In the genomic region with DNA sequence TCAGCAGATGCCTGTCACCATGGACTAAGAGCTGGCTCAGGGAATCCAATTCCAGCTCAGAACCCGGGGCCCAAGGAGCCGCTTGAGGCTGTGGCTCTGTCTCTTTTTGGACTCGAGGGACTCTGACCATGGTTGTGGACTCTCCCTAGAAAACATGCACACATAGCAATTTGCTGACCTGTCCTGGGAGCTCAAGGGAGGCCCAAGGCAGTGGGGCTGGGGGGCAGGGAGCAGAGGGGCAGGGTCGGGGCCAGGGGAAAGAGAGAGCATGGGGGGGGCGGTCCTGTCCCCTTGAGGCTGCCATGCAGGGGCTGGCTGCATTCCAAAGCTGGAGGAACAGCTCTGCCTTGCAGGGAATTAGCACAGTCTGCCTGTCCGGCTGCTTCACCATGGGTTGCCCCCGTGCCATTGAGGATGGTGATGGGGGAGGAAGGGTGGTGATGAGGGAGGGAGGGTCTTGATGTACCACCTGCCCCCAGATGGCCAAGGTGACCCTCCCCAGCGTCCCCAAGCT, we compare ENCODE assay signal across 19 cellular contexts.
DNase-seq lines count a peak whose midpoint lies in the region; ATAC-seq, FAIRE-seq and TF ChIP-seq lines count a peak whose summit lies in the region.
"Had no signal": no experiment of that assay in that cellular context is flagged by ENCODE, and none has a peak within 500 bp of the region (broad histone marks: within the 10 kb centered on the region; RNA-seq: fewer than 3 reads in every experiment).

No MANE protein-coding gene starts in this region.

- no peak overlapping the region for H3K4me3 ChIP-seq in right lobe of liver
- no peak overlapping the region for H3K4me3 ChIP-seq in HepG2 (replicated peaks in 1 of 3; ENCODE audit: insufficient read depth in 1 of 3, low read depth in 2 of 3, low read length in 3 of 3)
- H3K4me3 ChIP-seq in lung = no peak overlapping the region
- H3K4me3 ChIP-seq in aorta (ENCODE audit: low read length in 2 of 2) = no peak overlapping the region
- H3K4me3 ChIP-seq in smooth muscle cell = no peak overlapping the region
- H3K4me3 ChIP-seq: adrenal gland, skin epidermis had no signal

- peaks cover 36% of the 10 kb centered on the region for H3K27me3 Mint-ChIP-seq in WTC11 (ENCODE audit: low read depth)

- no peak for TF ChIP-seq POLR2A in right lobe of liver (IDR thresholded peaks at IDR 0.05)
- TF ChIP-seq POLR2A in HepG2 (IDR thresholded peaks at IDR 0.05; ENCODE audit: insufficient read depth in 1 of 2, low read depth in 2 of 2, low read length in 2 of 2) = no peak

- no peak overlapping the region for H3K4me3 Mint-ChIP-seq in WTC11
- H3K4me3 Mint-ChIP-seq: activated T-cell treated with anti-CD3 and anti-CD28 coated beads, Interleukin-2, amount 50 U/mL, for 72 hours had no signal

- no peaks in the 10 kb centered on the region for H3K9me3 ChIP-seq in right lobe of liver
- peaks cover 5% of the 10 kb centered on the region; the same call in 1 of the 2 replicates for H3K9me3 ChIP-seq in HepG2 (ENCODE audit: low read length)
- H3K9me3 ChIP-seq in lung (ENCODE audit: control insufficient read depth in 2 of 2, insufficient read depth in 1 of 2, low read length in 1 of 2) = peaks cover 0 to 5% of the 10 kb centered on the region in 2 donors
- peaks cover 2% of the 10 kb centered on the region for H3K9me3 ChIP-seq in aorta (ENCODE audit: control insufficient read depth, low read length)
- H3K9me3 ChIP-seq in smooth muscle cell (replicated peaks; ENCODE audit: low read depth) = peaks cover 81% of the 10 kb centered on the region
- H3K9me3 ChIP-seq: adrenal gland had no signal

- H3K4me1 ChIP-seq in right lobe of liver (no peaks in the 10 kb centered on the region), HepG2 (ENCODE audit: insufficient read depth, low read length) (no peaks in the 10 kb centered on the region), lung (ENCODE audit: control insufficient read depth in 2 of 2, insufficient read depth in 2 of 2, low read length in 2 of 2) (no peaks in the 10 kb centered on the region), aorta (ENCODE audit: control insufficient read depth in 1 of 2, insufficient read depth in 2 of 2, low read length in 2 of 2) (no peaks in the 10 kb centered on the region), smooth muscle cell (ENCODE audit: low read depth) (no peaks in the 10 kb centered on the region)
- H3K4me1 ChIP-seq: adrenal gland had no signal

- ATAC-seq in right lobe of liver = no peak
- no peak for ATAC-seq in HepG2
- no peak for ATAC-seq in WTC11
- no peak for ATAC-seq in lung (ENCODE audit: insufficient read depth, low FRiP score)
- no peak for ATAC-seq in aorta (ENCODE audit: low FRiP score)
- no peak for ATAC-seq in HG02588 (IDR thresholded peaks at IDR 0.05; ENCODE audit: unreplicated experiment)
- ATAC-seq: activated CD4-positive, CD25-positive, alpha-beta regulatory T cell treated with anti-CD3 and anti-CD28 coated beads, Interleukin-2, amount 50 U/mL, for 24 hours; activated T-cell treated with anti-CD3 and anti-CD28 coated beads, Interleukin-2, amount 50 U/mL, for 72 hours had no signal

- H3K79me2 ChIP-seq in HepG2 (ENCODE audit: insufficient read depth, low read length) (no peaks in the 10 kb centered on the region), smooth muscle cell (ENCODE audit: low read depth) (no peaks in the 10 kb centered on the region)

- H3K4me1 Mint-ChIP-seq in WTC11 = no peaks in the 10 kb centered on the region

- H2AFZ ChIP-seq in HepG2 (ENCODE audit: low read length) (no peak overlapping the region), smooth muscle cell (ENCODE audit: low read depth) (no peak overlapping the region)

- H3F3A ChIP-seq in smooth muscle cell (ENCODE audit: low read depth) = no peaks in the 10 kb centered on the region

- no peak for TF ChIP-seq RAD21 in HepG2 (CRISPR knock-in tag; IDR thresholded peaks at IDR 0.05)

- TF ChIP-seq CTCF in right lobe of liver (IDR thresholded peaks at IDR 0.05) = no peak
- TF ChIP-seq CTCF in HepG2 (CRISPR knock-in tag; IDR thresholded peaks at IDR 0.05) = no peak
- TF ChIP-seq CTCF in WTC11 (IDR thresholded peaks at IDR 0.05) = no peak
- no peak for TF ChIP-seq CTCF in lung (IDR thresholded peaks at IDR 0.05; ENCODE audit: control extremely low read depth, extremely low read depth)
- no peak for TF ChIP-seq CTCF in smooth muscle cell (IDR thresholded peaks at IDR 0.05; ENCODE audit: borderline replicate concordance, insufficient read depth, poor library complexity, severe bottlenecking)

- intact Hi-C loops in right lobe of liver (cut with DNase I) = no loop called here
- intact Hi-C loops in HepG2 (cut with micrococcal nuclease; ENCODE audit: unreplicated experiment) = no loop called here
- intact Hi-C loops in aorta (cut with DNase I) = no loop called here

- POLR2A ChIA-PET in HepG2 (lab: Yijun Ruan, JAX) = no interaction called here
- POLR2A ChIA-PET in WTC11 (lab: Charles Lee) = no interaction called here

- H3K36me3 Mint-ChIP-seq in WTC11 = no peaks in the 10 kb centered on the region; the same call in none of the 2 replicates

- no peak overlapping the region for H3K27ac ChIP-seq in right lobe of liver
- no peak overlapping the region for H3K27ac ChIP-seq in HepG2 (ENCODE audit: extremely low read length, insufficient read depth, low read length)
- no peak overlapping the region for H3K27ac ChIP-seq in lung (ENCODE audit: low read depth in 1 of 2, low read length in 1 of 2)
- no peak overlapping the region for H3K27ac ChIP-seq in aorta (ENCODE audit: low read depth in 1 of 2, low read length in 2 of 2)
- no peak overlapping the region for H3K27ac ChIP-seq in smooth muscle cell (ENCODE audit: low read depth)
- H3K27ac ChIP-seq: adrenal gland, skin epidermis had no signal

- H3K36me3 ChIP-seq in right lobe of liver (no peaks in the 10 kb centered on the region), HepG2 (replicated peaks in 1 of 2; ENCODE audit: control insufficient read depth in 1 of 2, insufficient read depth in 2 of 2, low read length in 2 of 2) (no peaks in the 10 kb centered on the region), lung (ENCODE audit: control insufficient read depth in 2 of 2, insufficient read depth in 2 of 2, low read length in 2 of 2) (no peaks in the 10 kb centered on the region), aorta (ENCODE audit: control insufficient read depth in 1 of 2, insufficient read depth in 2 of 2, low read length in 1 of 2) (no peaks in the 10 kb centered on the region), smooth muscle cell (ENCODE audit: low read depth) (no peaks in the 10 kb centered on the region)
- H3K36me3 ChIP-seq: adrenal gland had no signal

- no peak for TF ChIP-seq EP300 in HepG2 (IDR thresholded peaks at IDR 0.05; ENCODE audit: low read depth in 2 of 2, low read length in 2 of 2)
- TF ChIP-seq EP300 in HepG2 (CRISPR knock-in tag; IDR thresholded peaks at IDR 0.05; ENCODE audit: borderline replicate concordance) = no peak

- no peak overlapping the region for H3K4me2 ChIP-seq in HepG2 (ENCODE audit: low read depth, low read length)
- H3K4me2 ChIP-seq in smooth muscle cell = no peak overlapping the region

- BruUV-seq in HepG2 (replicated peaks; lab: Mats Ljungman, UMichigan) = no TSS peak

- H4K20me1 ChIP-seq in HepG2 (ENCODE audit: insufficient read depth, low read length) = no peaks in the 10 kb centered on the region
- H4K20me1 ChIP-seq in smooth muscle cell (ENCODE audit: low read depth) = no peaks in the 10 kb centered on the region

- FAIRE-seq in HepG2 (lab: Jason Lieb, UNC) = no peak
- FAIRE-seq: endothelial cell of umbilical vein had no signal

- no peak overlapping the region for H3K9ac ChIP-seq in HepG2 (ENCODE audit: insufficient read depth, low read depth, low read length)
- H3K9ac ChIP-seq in smooth muscle cell (ENCODE audit: low read depth) = no peak overlapping the region

- CTCF ChIA-PET in HepG2 (lab: Yijun Ruan, JAX; ENCODE audit: low intra/inter-chr PET ratio, low total read pairs) = no interaction called here
- CTCF ChIA-PET in WTC11 (lab: Charles Lee) = no interaction called here

- WGBS in right lobe of liver (ENCODE audit: insufficient coverage, low coverage, low lambda C conversion rate, missing lambda C conversion rate) = 45% methylated on average over 7 of the region's 8 CpGs
- 2% methylated on average over 6 of the region's 8 CpGs for WGBS in HepG2 (ENCODE audit: low lambda C conversion rate)
- 59 to 64% methylated on average over 8 of the region's 8 CpGs for WGBS in lung, 2 donors
- WGBS in aorta, 2 donors = 59 to 64% methylated on average over 7 to 8 of the region's 8 CpGs
- 58% methylated on average over 8 of the region's 8 CpGs for WGBS in smooth muscle cell (ENCODE audit: low lambda C conversion rate)

- peaks cover 48% of the 10 kb centered on the region for H3K9me3 Mint-ChIP-seq in WTC11
- H3K9me3 Mint-ChIP-seq: activated T-cell treated with anti-CD3 and anti-CD28 coated beads, Interleukin-2, amount 50 U/mL, for 72 hours had no signal

- DNase-seq in right lobe of liver = peak in 2 of 3 donors; percentile 23 to 48
- no peak for DNase-seq in HepG2 (ENCODE audit: low spot score)
- peak; percentile 12 for DNase-seq in WTC11 (ENCODE audit: low spot score)
- peak; percentile 29 for DNase-seq in lung (ENCODE audit: low spot score)
- peak; percentile 45 to 84 for DNase-seq in aorta
- no peak for DNase-seq in NCI-H1048 (lab: John Stamatoyannopoulos, UW)
- DNase-seq in smooth muscle cell (lab: John Stamatoyannopoulos, UW; ENCODE audit: unreplicated experiment) = no peak
- DNase-seq: activated T-cell treated with anti-CD3 and anti-CD28 coated beads, Interleukin-2, amount 50 U/mL, for 72 hours; cerebellar nuclear complex; foreskin melanocyte; mesendoderm; NCI-H1436; NCI-H345; stimulated activated naive CD4-positive, alpha-beta T cell had no signal

- in situ Hi-C loops in HepG2 (cut with HindIII; ENCODE audit: extremely low pct_ligation_motif_present, low pct_unique_long_range_greater_than_20kb) = no loop called here

- H3K27ac Mint-ChIP-seq in WTC11 = no peak overlapping the region
- H3K27ac Mint-ChIP-seq: activated T-cell treated with anti-CD3 and anti-CD28 coated beads, Interleukin-2, amount 50 U/mL, for 72 hours had no signal

- H3K27me3 ChIP-seq in right lobe of liver (peaks cover 0 to 15% of the 10 kb centered on the region in 2 donors), HepG2 (ENCODE audit: control insufficient read depth in 1 of 2, insufficient read depth in 2 of 2, low read length in 2 of 2) (no peaks in the 10 kb centered on the region), lung (ENCODE audit: control insufficient read depth, insufficient read depth) (no peaks in the 10 kb centered on the region), aorta (ENCODE audit: control insufficient read depth in 1 of 2, insufficient read depth in 2 of 2, low read length in 1 of 2) (no peaks in the 10 kb centered on the region), smooth muscle cell (ENCODE audit: low read depth) (no peaks in the 10 kb centered on the region)

TF ChIP-seq in HepG2, 621 proteins besides CTCF, POLR2A, EP300 and RAD21:
- TF ChIP-seq ZNF10 (CRISPR knock-in tag; IDR thresholded peaks at IDR 0.05; ENCODE audit: borderline replicate concordance, low read depth) = no peak
- no peak for TF ChIP-seq NFE2L1 (CRISPR knock-in tag; IDR thresholded peaks at IDR 0.05; ENCODE audit: borderline replicate concordance)

TF ChIP-seq in WTC11, 78 proteins besides CTCF, POLR2A, EP300 and RAD21 (continues in another document):
- TF ChIP-seq MXD4 (CRISPR knock-in tag; IDR thresholded peaks at IDR 0.05; ENCODE audit: borderline replicate concordance) = no peak

Comparison
In these comparisons a context has a peak if more than half of its experiments do, and no peak if none do; other contexts are left out.
1. DNase-seq: peak in right lobe of liver (2 of 3), WTC11 (single experiment), lung (single experiment) and aorta (2 of 2); none in HepG2 (single experiment), NCI-H1048 (single experiment) and smooth muscle cell (single experiment).